ENCODE assay signal across 8 cellular contexts in genomic region chr6:42783177-42783875, GRCh38. TPM values are rescaled to one million over a fixed set of nuclear protein-coding genes. Genes with fewer than 3 reads are reported as not detected.
DNase-seq lines count a peak whose midpoint lies in the region; ATAC-seq, FAIRE-seq and TF ChIP-seq lines count a peak whose summit lies in the region.

No MANE protein-coding gene starts in this region.

- H3K27me3 ChIP-seq in GM23248 (replicated peaks; ENCODE audit: insufficient read depth) (no peaks in the 10 kb centered on the region), bronchial epithelial cell (ENCODE audit: control insufficient read depth, insufficient read depth, low read length) (no peaks in the 10 kb centered on the region)

- CTCF ChIA-PET in Calu3 (lab: Charles Lee), result interaction anchor here (0.7 to 1.9 kb wide), 2 partner anchors 13 to 57 kb away, joined by 3 to 7 read pairs; no protein-coding TSS in a partner anchor

- no peaks in the 10 kb centered on the region for H3K9me2 ChIP-seq in GM23248 (ENCODE audit: insufficient read depth)

- H3K9me3 Mint-ChIP-seq in Calu3 (ENCODE audit: low read depth, unreplicated experiment), result no peaks in the 10 kb centered on the region

- in situ Hi-C loops in GM23248 (cut with MboI), result no loop called here

- H3K36me3 ChIP-seq in GM23248 (ENCODE audit: low read depth) (no peaks in the 10 kb centered on the region), bronchial epithelial cell (ENCODE audit: control insufficient read depth, insufficient read depth, low read length) (no peaks in the 10 kb centered on the region)

- peak overlapping the region; percentile 99 for H3K9ac ChIP-seq in GM23248

- peaks cover 65% of the 10 kb centered on the region for H3K79me2 ChIP-seq in GM23248 (ENCODE audit: insufficient read depth)

- intact Hi-C loops in Calu3 (cut with micrococcal nuclease; ENCODE audit: unreplicated experiment), result no loop called here

- WGBS in GM23248 (ENCODE audit: low coverage in 1 of 2, low lambda C conversion rate in 2 of 2, missing lambda C conversion rate in 2 of 2), 2 experiments, result 1% methylated on average over 53 to 71 of the region's 79 CpGs

- H3K4me3 ChIP-seq in GM23248 (peak overlapping the region; percentile 82), WI38 (ENCODE audit: low read depth, low read length) (peak overlapping the region; percentile 80), bronchial epithelial cell (ENCODE audit: low read depth, low read length) (peak overlapping the region; percentile 93)

- H3K4me1 Mint-ChIP-seq in Calu3 (ENCODE audit: low read depth, unreplicated experiment), result peaks cover 34% of the 10 kb centered on the region

- H3K27me3 Mint-ChIP-seq in Calu3 (ENCODE audit: unreplicated experiment), result no peaks in the 10 kb centered on the region

- peak; percentile 86 for DNase-seq in Calu3
- peak; percentile 85 for DNase-seq in GM23248
- peak; percentile 85 for DNase-seq in NCI-H146 (lab: John Stamatoyannopoulos, UW)
- no peak for DNase-seq in bronchial epithelial cell (ENCODE audit: low read depth)
- peak; percentile 56 for DNase-seq in iris pigment epithelial cell (ENCODE audit: low read depth)
- DNase-seq in stimulated activated CD4-positive, alpha-beta T cell treated with anti-CD3 and anti-CD28 coated beads, Interleukin-12 subunit alpha, Interleukin-12 subunit beta, amount 100 ng/mL, for 24 hours (ENCODE audit: low read depth in 2 of 2), result peak; percentile 53

- no peak for ATAC-seq in GM19328 (IDR thresholded peaks at IDR 0.05; ENCODE audit: unreplicated experiment)

- TF ChIP-seq CTCF in Calu3 (IDR thresholded peaks at IDR 0.05; ENCODE audit: unreplicated experiment) (no peak), WI38 (IDR thresholded peaks at IDR 0.05; ENCODE audit: low read depth, low read length) (no peak), bronchial epithelial cell (IDR thresholded peaks at IDR 0.05; ENCODE audit: insufficient read depth, low read length, severe bottlenecking) (no peak)

- no peak for FAIRE-seq in bronchial epithelial cell (lab: Jason Lieb, UNC)

- H3K27ac Mint-ChIP-seq in Calu3 (ENCODE audit: unreplicated experiment), result peak overlapping the region; percentile 99

- H3K4me3 Mint-ChIP-seq in Calu3 (ENCODE audit: low read depth, unreplicated experiment), result peak overlapping the region; percentile 91

- H3F3A ChIP-seq in GM23248 (ENCODE audit: insufficient read depth), result peaks cover 26% of the 10 kb centered on the region; the same call in 1 of the 2 replicates

- peak overlapping the region; percentile 100 for H3K4me2 ChIP-seq in GM23248 (ENCODE audit: unreplicated experiment)

- BruUV-seq in Calu3 (replicated peaks; lab: Mats Ljungman, UMichigan), result TSS peak; percentile 45

- H4K20me1 ChIP-seq in GM23248 (ENCODE audit: insufficient read depth), result no peaks in the 10 kb centered on the region

- H3K4me1 ChIP-seq in GM23248 (ENCODE audit: insufficient read depth), result peaks cover 23% of the 10 kb centered on the region

- peaks cover 67% of the 10 kb centered on the region for H3K36me3 Mint-ChIP-seq in Calu3 (ENCODE audit: insufficient read depth, unreplicated experiment)

- no peaks in the 10 kb centered on the region for H3K9me3 ChIP-seq in GM23248 (ENCODE audit: low read depth)

- peak overlapping the region; percentile 13; the same call in 1 of the 2 replicates for H2AFZ ChIP-seq in GM23248

- peak overlapping the region; percentile 96 for H3K27ac ChIP-seq in GM23248

RNA-seq across cellular contexts. Expression of gene BICRAL, which starts 1.5 kb away (rescaled TPM):
- 17.6 and 19.2 TPM in 2 replicates for total RNA-seq in Calu3 (2022)
- total RNA-seq in GM23248 (2014; rRNA removed; shearing (Covaris generic)), result 5.4 and 5.7 TPM in 2 replicates
- polyA plus RNA-seq in GM23248 (2016; fragmentation: Nextera tagmentation; extraction: Ambion mirVana), result 2.4 and 2.5 TPM in 2 replicates
- 3.1 and 3.9 TPM in 2 replicates for total RNA-seq in bronchial epithelial cell

RNA-seq across cellular contexts. Expression of gene TBCC, which starts 37.4 kb away (rescaled TPM):
- total RNA-seq in Calu3 (2022), result 36.2 and 42.7 TPM in 2 replicates
- 36.9 and 37.3 TPM in 2 replicates for total RNA-seq in GM23248 (2014; rRNA removed; shearing (Covaris generic))
- 35.0 and 38.3 TPM in 2 replicates for polyA plus RNA-seq in GM23248 (2016; fragmentation: Nextera tagmentation; extraction: Ambion mirVana)
- total RNA-seq in bronchial epithelial cell, result 31.0 and 36.6 TPM in 2 replicates
